In genomic region chr9:135222991-135223760, GRCh38 we compare ENCODE assay signal across 21 cellular contexts.
DNase-seq lines count a peak whose midpoint lies in the region; ATAC-seq and TF ChIP-seq lines count a peak whose summit lies in the region.
"Had no signal": no experiment of that assay in that cellular context is flagged by ENCODE, and none has a peak within 500 bp of the region (broad histone marks: within the 10 kb centered on the region; RNA-seq: fewer than 3 reads in every experiment).

No MANE protein-coding gene starts in this region.

- H3K36me3 Mint-ChIP-seq in endodermal cell (ENCODE audit: low read depth), result no peaks in the 10 kb centered on the region
- H3K36me3 Mint-ChIP-seq: CD14-positive monocyte had no signal

- H3K4ac ChIP-seq in neuronal stem cell (ENCODE audit: low read length), result no peak overlapping the region

- CTCF ChIA-PET in HEK293 (lab: Yijun Ruan, JAX), result interaction anchor here (0.6 kb wide), 1 partner anchor 831 kb away, joined by 3 read pairs; no protein-coding TSS in a partner anchor

- no peaks in the 10 kb centered on the region for H3K27me3 Mint-ChIP-seq in endodermal cell (ENCODE audit: insufficient read depth)
- H3K27me3 Mint-ChIP-seq: activated CD4-positive, alpha-beta T cell treated with anti-CD3 and anti-CD28 coated beads, Interleukin-2, amount 10 ng/mL, durations not matched to agents 7 days and 5 days had no signal

- TF ChIP-seq CTCF in HEK293 (tag by site-specific recombination; IDR thresholded peaks at IDR 0.05), result no peak
- TF ChIP-seq CTCF in endodermal cell (conservative IDR thresholded peaks at IDR 0.05), result no peak
- no peak for TF ChIP-seq CTCF in upper lobe of left lung (IDR thresholded peaks at IDR 0.05)

- peak overlapping the region; percentile 83 for H2BK15ac ChIP-seq in neuronal stem cell (ENCODE audit: low read length)

- no peak overlapping the region for H4K91ac ChIP-seq in neuronal stem cell (ENCODE audit: low read depth, low read length, poor library complexity)

- H3K23ac ChIP-seq in neuronal stem cell (ENCODE audit: low read depth, low read length, poor library complexity), result peak overlapping the region; percentile 81

- H2BK5ac ChIP-seq in neuronal stem cell (ENCODE audit: low read length), result no peak overlapping the region

- POLR2A ChIA-PET in HEK293 (lab: Yijun Ruan, JAX), result no interaction called here

- 64 to 69% methylated on average over 8 to 22 of the region's 22 CpGs for WGBS in endodermal cell (ENCODE audit: insufficient coverage in 1 of 2, insufficient read length in 1 of 2), 2 experiments
- WGBS in neuronal stem cell (ENCODE audit: extremely low coverage in 2 of 2, insufficient read length in 2 of 2, insufficient replicate concordance in 1 of 2), 2 donors, result no CpG with 5 or more reads among the region's 22 CpGs
- WGBS in upper lobe of left lung, 2 donors, result 76 to 77% methylated on average over 16 to 22 of the region's 22 CpGs

- no peaks in the 10 kb centered on the region for H3K27me3 ChIP-seq in BLaER1
- no peaks in the 10 kb centered on the region for H3K27me3 ChIP-seq in endodermal cell (ENCODE audit: control insufficient read depth, insufficient read depth, low read length, poor library complexity, severe bottlenecking)
- H3K27me3 ChIP-seq in neuronal stem cell (ENCODE audit: control insufficient read depth in 3 of 3, insufficient read depth in 3 of 3, low read depth in 1 of 3, low read length in 3 of 3), result peaks cover 0 to 12% (median 2%) of the 10 kb centered on the region in 3 experiments
- H3K27me3 ChIP-seq in upper lobe of left lung, result no peaks in the 10 kb centered on the region

- H3K27ac Mint-ChIP-seq in endodermal cell, result no peak overlapping the region
- H3K27ac Mint-ChIP-seq: activated CD4-positive, alpha-beta T cell treated with anti-CD3 and anti-CD28 coated beads, Interleukin-2, amount 10 ng/mL, durations not matched to agents 7 days and 5 days had no signal

- H3K4me3 ChIP-seq in BLaER1, result peak overlapping the region; percentile 13; the same call in 1 of the 2 replicates
- H3K4me3 ChIP-seq in HEK293 (ENCODE audit: low read depth, low read length), result no peak overlapping the region
- no peak overlapping the region for H3K4me3 ChIP-seq in endodermal cell (ENCODE audit: low read length)
- no peak overlapping the region for H3K4me3 ChIP-seq in neuronal stem cell (ENCODE audit: low read length in 2 of 2)
- H3K4me3 ChIP-seq in upper lobe of left lung, result no peak overlapping the region
- H3K4me3 ChIP-seq: PC-9, transverse colon had no signal

- H2BK12ac ChIP-seq in neuronal stem cell (ENCODE audit: low read length), result peak overlapping the region; percentile 60

- peaks cover 84% of the 10 kb centered on the region for H3K4me1 ChIP-seq in BLaER1
- no peaks in the 10 kb centered on the region for H3K4me1 ChIP-seq in HEK293 (ENCODE audit: control insufficient read depth, insufficient read depth, low read length)
- peaks cover 9% of the 10 kb centered on the region for H3K4me1 ChIP-seq in endodermal cell (ENCODE audit: control insufficient read depth, insufficient read depth, low read length)
- peaks cover 0 to 26% of the 10 kb centered on the region in 2 donors for H3K4me1 ChIP-seq in neuronal stem cell (ENCODE audit: control insufficient read depth in 2 of 2, insufficient read depth in 1 of 2, low read depth in 1 of 2, low read length in 2 of 2)
- peaks cover 0 to 18% (median 14%) of the 10 kb centered on the region in 4 donors for H3K4me1 ChIP-seq in upper lobe of left lung
- H3K4me1 ChIP-seq: transverse colon had no signal

- H3K9ac ChIP-seq in BLaER1 (peak overlapping the region; percentile 54), endodermal cell (ENCODE audit: extremely low read depth, low read length, poor library complexity, severe bottlenecking) (no peak overlapping the region), neuronal stem cell (ENCODE audit: low read depth, low read length, poor library complexity) (peak overlapping the region; percentile 74)

- H2AK5ac ChIP-seq in neuronal stem cell (ENCODE audit: low read depth, low read length), result peak overlapping the region; percentile 82

- H3K79me1 ChIP-seq in neuronal stem cell (ENCODE audit: low read depth, low read length), result no peaks in the 10 kb centered on the region

- H3K4me3 Mint-ChIP-seq in endodermal cell, result no peak overlapping the region
- H3K4me3 Mint-ChIP-seq: activated CD4-positive, alpha-beta T cell treated with anti-CD3 and anti-CD28 coated beads, Interleukin-2, amount 10 ng/mL, durations not matched to agents 7 days and 5 days; activated T-cell treated with anti-CD3 and anti-CD28 coated beads, Interleukin-2, amount 50 U/mL, for 4 hours; CD14-positive monocyte had no signal

- H4K20me1 ChIP-seq in BLaER1, result no peaks in the 10 kb centered on the region

- DNase-seq in endodermal cell (no peak), neuronal stem cell (ENCODE audit: low spot score) (no peak), KG1 (lab: John Stamatoyannopoulos, UW) (no peak), upper lobe of left lung (no peak)
- DNase-seq: activated CD4-positive, alpha-beta T cell treated with anti-CD3 and anti-CD28 coated beads, Interleukin-2, amount 10 ng/mL, durations not matched to agents 7 days and 5 days; activated naive CD4-positive, alpha-beta T cell; activated T-cell treated with anti-CD3 and anti-CD28 coated beads, Interleukin-2, amount 50 U/mL, for 4 hours; Calu3; Karpas-422; mesenchymal stem cell; NCI-H146; NCI-H510A; PC-9; SHP77 treated with DMSO at 0.1 percent for 48 hours; stimulated activated CD4-positive, alpha-beta T cell treated with anti-CD3 and anti-CD28 coated beads, Interleukin-2, amount 100 ng/mL, for 48 hours; T1000; transverse colon had no signal

- H3K9me3 ChIP-seq in BLaER1, result no peaks in the 10 kb centered on the region
- no peaks in the 10 kb centered on the region for H3K9me3 ChIP-seq in HEK293 (ENCODE audit: control insufficient read depth, insufficient read depth, low read depth, low read length)
- no peaks in the 10 kb centered on the region for H3K9me3 ChIP-seq in endodermal cell (ENCODE audit: control insufficient read depth, low read length)
- H3K9me3 ChIP-seq in neuronal stem cell (replicated peaks in 1 of 2; ENCODE audit: control insufficient read depth in 2 of 2, insufficient read depth in 1 of 2, low read depth in 1 of 2, low read length in 2 of 2), result peaks cover 0 to 10% of the 10 kb centered on the region in 2 donors
- no peaks in the 10 kb centered on the region for H3K9me3 ChIP-seq in upper lobe of left lung
- H3K9me3 ChIP-seq: transverse colon had no signal

- no peak overlapping the region for H4K8ac ChIP-seq in neuronal stem cell (ENCODE audit: low read depth, low read length)

- no peak for TF ChIP-seq EP300 in upper lobe of left lung (IDR thresholded peaks at IDR 0.05)

- peak overlapping the region; percentile 78 for H3K18ac ChIP-seq in neuronal stem cell (ENCODE audit: low read length)

- H2BK120ac ChIP-seq in neuronal stem cell (ENCODE audit: low read depth, low read length), result peak overlapping the region; percentile 89

- H3K4me1 Mint-ChIP-seq in endodermal cell, result peaks cover 22% of the 10 kb centered on the region
- H3K4me1 Mint-ChIP-seq: activated CD4-positive, alpha-beta T cell treated with anti-CD3 and anti-CD28 coated beads, Interleukin-2, amount 10 ng/mL, durations not matched to agents 7 days and 5 days; CD14-positive monocyte had no signal

- TF ChIP-seq POLR2A in upper lobe of left lung (IDR thresholded peaks at IDR 0.05), result no peak

- H3K27ac ChIP-seq in BLaER1 (peak overlapping the region; percentile 60), HEK293 (ENCODE audit: extremely low read depth, low read depth, low read length) (no peak overlapping the region), endodermal cell (ENCODE audit: low read depth, low read length) (peak overlapping the region; percentile 94), neuronal stem cell (replicated peaks; ENCODE audit: low read length) (no peak overlapping the region), upper lobe of left lung (no peak overlapping the region)
- H3K27ac ChIP-seq: PC-9, transverse colon had no signal

- peak overlapping the region; percentile 93 for H3K4me2 ChIP-seq in BLaER1
- H3K4me2 ChIP-seq in neuronal stem cell (ENCODE audit: insufficient read depth, low read length, poor library complexity, severe bottlenecking), result no peak overlapping the region
- H3K4me2 ChIP-seq: PC-9 had no signal

- no peak overlapping the region for H2AFZ ChIP-seq in neuronal stem cell (ENCODE audit: low read length)
- H2AFZ ChIP-seq: PC-9 had no signal

- H3K14ac ChIP-seq in neuronal stem cell (ENCODE audit: low read length), result no peak overlapping the region

- no peaks in the 10 kb centered on the region for H3K36me3 ChIP-seq in BLaER1
- H3K36me3 ChIP-seq in HEK293 (ENCODE audit: control insufficient read depth in 2 of 2, insufficient read depth in 1 of 2, low read length in 2 of 2), result no peaks in the 10 kb centered on the region
- no peaks in the 10 kb centered on the region for H3K36me3 ChIP-seq in endodermal cell (ENCODE audit: control insufficient read depth, insufficient read depth, low read length)
- H3K36me3 ChIP-seq in neuronal stem cell (replicated peaks in 1 of 2; ENCODE audit: control insufficient read depth in 2 of 2, insufficient read depth in 2 of 2, low read length in 2 of 2), result no peaks in the 10 kb centered on the region
- no peaks in the 10 kb centered on the region for H3K36me3 ChIP-seq in upper lobe of left lung
- H3K36me3 ChIP-seq: transverse colon had no signal

- no peaks in the 10 kb centered on the region for H3K9me3 Mint-ChIP-seq in endodermal cell
- H3K9me3 Mint-ChIP-seq: activated T-cell treated with anti-CD3 and anti-CD28 coated beads, Interleukin-2, amount 50 U/mL, for 4 hours had no signal

- ATAC-seq in GM21717 (IDR thresholded peaks at IDR 0.05; ENCODE audit: unreplicated experiment) (no peak), upper lobe of left lung (ENCODE audit: low FRiP score in 2 of 2) (no peak)
- ATAC-seq: activated T-cell treated with anti-CD3 and anti-CD28 coated beads, Interleukin-2, amount 50 U/mL, for 4 hours had no signal

TF ChIP-seq in HEK293, 187 proteins besides CTCF, POLR2A, EP300 and RAD21 (continues in another document):
- TF ChIP-seq ZFHX2 (tag by site-specific recombination; conservative IDR thresholded peaks at IDR 0.05), result peak; percentile 32; the same call in 1 of the 2 replicates
- TF ChIP-seq KLF17 (tag by site-specific recombination; IDR thresholded peaks at IDR 0.05), result peak; percentile 32; the same call in 1 of the 2 replicates
- TF ChIP-seq ZNF16 (tag by site-specific recombination; IDR thresholded peaks at IDR 0.05; ENCODE audit: low read depth), result peak; percentile 65; the same call in 1 of the 2 replicates
- no peak for TF ChIP-seq KLF1 (tag by site-specific recombination; IDR thresholded peaks at IDR 0.05)
- peak; percentile 45 for TF ChIP-seq EGR2 (tag by site-specific recombination; IDR thresholded peaks at IDR 0.05; ENCODE audit: low read depth)

Comparison
In these comparisons a context has a peak if more than half of its experiments do, and no peak if none do; other contexts are left out.
1. H3K27ac ChIP-seq: peak in BLaER1 (single experiment) and endodermal cell (single experiment); none in HEK293 (single experiment), neuronal stem cell (single experiment) and upper lobe of left lung (0 of 4).